ENCODE assay signal across 19 cellular contexts in genomic region chr12:123951467-123951866, GRCh38.
"Had no signal": no experiment of that assay in that cellular context is flagged by ENCODE, and none has a peak within 500 bp of the region (broad histone marks: within the 10 kb centered on the region; RNA-seq: fewer than 3 reads in every experiment).

No MANE protein-coding gene starts in this region.

- H3K4me3 Mint-ChIP-seq: activated naive CD8-positive, alpha-beta T cell; endodermal cell; naive B cell; neural progenitor cell; T-helper 1 cell treated with Interleukin-12 subunit alpha and Interleukin-12 subunit beta and Interleukin-4 antibody, amounts not matched to agents 30 μg/mL and 1 μg/mL, for 36 hours had no signal

- H3K36me3 ChIP-seq: cardiac muscle cell, neural progenitor cell, ovary, WERI-Rb-1 had no signal

- H3K27me3 ChIP-seq: cardiac muscle cell, dorsolateral prefrontal cortex, foreskin keratinocyte, ovary, stomach had no signal

- H3K4me3 ChIP-seq: cardiac muscle cell, dorsolateral prefrontal cortex, mucosa of descending colon, neural progenitor cell, ovary, smooth muscle cell, stomach had no signal

- H3K9me3 ChIP-seq: mucosa of descending colon, ovary, stomach had no signal

- H3K27ac Mint-ChIP-seq: activated naive CD8-positive, alpha-beta T cell; endodermal cell; neural progenitor cell; T-helper 1 cell treated with Interleukin-12 subunit alpha and Interleukin-12 subunit beta and Interleukin-4 antibody, amounts not matched to agents 30 μg/mL and 1 μg/mL, for 36 hours had no signal

- ATAC-seq: foreskin keratinocyte, sciatic nerve had no signal

- H3K4me1 ChIP-seq: foreskin keratinocyte had no signal

- H3K27ac ChIP-seq: cardiac muscle cell, foreskin keratinocyte, neural progenitor cell, ovary, WERI-Rb-1 had no signal

- H3K4me1 Mint-ChIP-seq: naive B cell had no signal

- H3K4me2 ChIP-seq: neural progenitor cell had no signal

- H3K36me3 Mint-ChIP-seq: activated naive CD8-positive, alpha-beta T cell had no signal

- H3K27me3 Mint-ChIP-seq: activated naive CD8-positive, alpha-beta T cell; naive B cell had no signal

- DNase-seq: activated CD4-positive, alpha-beta T cell treated with anti-CD3 and anti-CD28 coated beads for 1 hour; dorsolateral prefrontal cortex; endodermal cell; foreskin keratinocyte; hypothalamus; mammary epithelial cell; mucosa of descending colon; naive B cell; ovary; stimulated activated CD4-positive, alpha-beta T cell treated with anti-CD3 and anti-CD28 coated beads, Interleukin-4, amount 100 ng/mL, for 1 hour; stomach; trophoblast cell; WERI-Rb-1 had no signal

- H3K9me3 Mint-ChIP-seq: naive B cell; T-helper 1 cell treated with Interleukin-12 subunit alpha and Interleukin-12 subunit beta and Interleukin-4 antibody, amounts not matched to agents 30 μg/mL and 1 μg/mL, for 36 hours had no signal

- H3K9ac ChIP-seq: neural progenitor cell had no signal

- H2AFZ ChIP-seq: neural progenitor cell had no signal
